In genomic region chr1:54696262-54696661, GRCh38 we compare ENCODE assay signal across 25 cellular contexts. TPM values are rescaled to one million over a fixed set of nuclear protein-coding genes. Genes with fewer than 3 reads are reported as not detected.
DNase-seq lines count a peak whose midpoint lies in the region; ATAC-seq and TF ChIP-seq lines count a peak whose summit lies in the region.
"Had no signal": no experiment of that assay in that cellular context is flagged by ENCODE, and none has a peak within 500 bp of the region (broad histone marks: within the 10 kb centered on the region; RNA-seq: fewer than 3 reads in every experiment).

No MANE protein-coding gene starts in this region.

- intact Hi-C loops in activated T-helper 1 cell treated with anti-CD3 and anti-CD28 coated beads, Interleukin-12 subunit alpha, Interleukin-12 subunit beta, Interleukin-2, Interleukin-4 antibody, amounts not matched to agents 30 ng/mL and 10 ng/mL and 1 ng/mL, durations not matched to agents 14 hours and 24 hours and 36 hours (cut with micrococcal nuclease) = no loop called here

- no peak overlapping the region for H3K27ac ChIP-seq in HEK293 (ENCODE audit: extremely low read depth, low read depth, low read length)
- H3K27ac ChIP-seq: BLaER1 had no signal

- POLR2A ChIA-PET in HEK293 (lab: Yijun Ruan, JAX) (no interaction called here), HEK293T (lab: Yijun Ruan, JAX) (interaction anchor here (0.6 kb wide), 1 partner anchor 19 kb away, joined by 3 read pairs; the partner anchor contains the start of gene TTC4)
- POLR2A ChIA-PET in activated CD4-positive, alpha-beta memory T cell treated with anti-CD3 and anti-CD28 coated beads, Interleukin-2, amount 10 ng/mL, durations not matched to agents 7 days and 5 days (lab: Charles Lee) = interaction anchor here (0.7 kb wide), 1 partner anchor 281 kb away, joined by 3 read pairs; no protein-coding TSS in a partner anchor

- H3K4me1 Mint-ChIP-seq in stimulated activated effector memory CD8-positive, alpha-beta T cell treated with anti-CD3 and anti-CD28 coated beads, Interleukin-12 subunit alpha, Interleukin-12 subunit beta, amount 100 ng/mL, for 72 hours = no peaks in the 10 kb centered on the region
- H3K4me1 Mint-ChIP-seq in activated CD4-positive, alpha-beta memory T cell treated with anti-CD3 and anti-CD28 coated beads, Interleukin-2, amount 10 ng/mL, durations not matched to agents 7 days and 5 days = no peaks in the 10 kb centered on the region
- no peaks in the 10 kb centered on the region for H3K4me1 Mint-ChIP-seq in activated T-helper 1 cell treated with anti-CD3 and anti-CD28 coated beads, Interleukin-12 subunit alpha, Interleukin-12 subunit beta, Interleukin-2, Interleukin-4 antibody, amounts not matched to agents 30 ng/mL and 10 ng/mL and 1 ng/mL, durations not matched to agents 14 hours and 24 hours and 36 hours (ENCODE audit: low read depth)
- H3K4me1 Mint-ChIP-seq: CD14-positive monocyte; CD4-positive, CD25-positive, alpha-beta regulatory T cell; CD8-positive, alpha-beta memory T cell had no signal

- H3K4me1 ChIP-seq in HEK293 (ENCODE audit: control insufficient read depth, insufficient read depth, low read length) = no peaks in the 10 kb centered on the region
- H3K4me1 ChIP-seq: BE2C, BLaER1 had no signal

- DNase-seq in HEK293T (ENCODE audit: extremely low spot score) = no peak
- no peak for DNase-seq in stimulated activated effector memory CD8-positive, alpha-beta T cell treated with anti-CD3 and anti-CD28 coated beads, Interleukin-12 subunit alpha, Interleukin-12 subunit beta, amount 100 ng/mL, for 72 hours (ENCODE audit: low spot score in 2 of 2)
- DNase-seq in activated CD4-positive, alpha-beta memory T cell treated with anti-CD3 and anti-CD28 coated beads, Interleukin-2, amount 10 ng/mL, durations not matched to agents 7 days and 5 days = no peak
- DNase-seq in activated T-helper 1 cell treated with anti-CD3 and anti-CD28 coated beads, Interleukin-12 subunit alpha, Interleukin-12 subunit beta, Interleukin-2, Interleukin-4 antibody, amounts not matched to agents 30 ng/mL and 10 ng/mL and 1 ng/mL, durations not matched to agents 14 hours and 24 hours and 36 hours (ENCODE audit: low spot score) = no peak
- DNase-seq: 8988T; ACHN; BE2C; C1 segment of cervical spinal cord; CD4-positive, alpha-beta memory T cell; CD4-positive, CD25-positive, alpha-beta regulatory T cell; CD8-positive, alpha-beta memory T cell; COR-L47; DMS 273 treated with DMSO at 0.1 percent for 48 hours; DMS153; DMS53; DMS79; DND-41; GDM1 had no signal

- no peak for TF ChIP-seq CTCF in HEK293 (tag by site-specific recombination; IDR thresholded peaks at IDR 0.05)

- H3K4me3 Mint-ChIP-seq in stimulated activated effector memory CD8-positive, alpha-beta T cell treated with anti-CD3 and anti-CD28 coated beads, Interleukin-12 subunit alpha, Interleukin-12 subunit beta, amount 100 ng/mL, for 72 hours = no peak overlapping the region
- H3K4me3 Mint-ChIP-seq in activated CD4-positive, alpha-beta memory T cell treated with anti-CD3 and anti-CD28 coated beads, Interleukin-2, amount 10 ng/mL, durations not matched to agents 7 days and 5 days = no peak overlapping the region
- H3K4me3 Mint-ChIP-seq in activated T-helper 1 cell treated with anti-CD3 and anti-CD28 coated beads, Interleukin-12 subunit alpha, Interleukin-12 subunit beta, Interleukin-2, Interleukin-4 antibody, amounts not matched to agents 30 ng/mL and 10 ng/mL and 1 ng/mL, durations not matched to agents 14 hours and 24 hours and 36 hours = no peak overlapping the region
- H3K4me3 Mint-ChIP-seq: CD14-positive monocyte; CD4-positive, alpha-beta memory T cell; CD4-positive, CD25-positive, alpha-beta regulatory T cell; CD8-positive, alpha-beta memory T cell had no signal

- no peak overlapping the region for H3K27ac Mint-ChIP-seq in stimulated activated effector memory CD8-positive, alpha-beta T cell treated with anti-CD3 and anti-CD28 coated beads, Interleukin-12 subunit alpha, Interleukin-12 subunit beta, amount 100 ng/mL, for 72 hours
- H3K27ac Mint-ChIP-seq in activated CD4-positive, alpha-beta memory T cell treated with anti-CD3 and anti-CD28 coated beads, Interleukin-2, amount 10 ng/mL, durations not matched to agents 7 days and 5 days = no peak overlapping the region
- no peak overlapping the region for H3K27ac Mint-ChIP-seq in activated T-helper 1 cell treated with anti-CD3 and anti-CD28 coated beads, Interleukin-12 subunit alpha, Interleukin-12 subunit beta, Interleukin-2, Interleukin-4 antibody, amounts not matched to agents 30 ng/mL and 10 ng/mL and 1 ng/mL, durations not matched to agents 14 hours and 24 hours and 36 hours
- H3K27ac Mint-ChIP-seq: CD14-positive monocyte; CD4-positive, CD25-positive, alpha-beta regulatory T cell had no signal

- H3K27me3 Mint-ChIP-seq in activated CD4-positive, alpha-beta memory T cell treated with anti-CD3 and anti-CD28 coated beads, Interleukin-2, amount 10 ng/mL, durations not matched to agents 7 days and 5 days = peaks cover 8% of the 10 kb centered on the region
- H3K27me3 Mint-ChIP-seq in activated T-helper 1 cell treated with anti-CD3 and anti-CD28 coated beads, Interleukin-12 subunit alpha, Interleukin-12 subunit beta, Interleukin-2, Interleukin-4 antibody, amounts not matched to agents 30 ng/mL and 10 ng/mL and 1 ng/mL, durations not matched to agents 14 hours and 24 hours and 36 hours (ENCODE audit: insufficient read depth) = no peaks in the 10 kb centered on the region

- no peaks in the 10 kb centered on the region for H3K36me3 ChIP-seq in HEK293 (ENCODE audit: control insufficient read depth in 2 of 2, insufficient read depth in 1 of 2, low read length in 2 of 2)
- H3K36me3 ChIP-seq: BE2C, BLaER1 had no signal

- CTCF ChIA-PET in HEK293 (lab: Yijun Ruan, JAX) = no interaction called here
- CTCF ChIA-PET in HEK293T (lab: Yijun Ruan, JAX) = no interaction called here
- CTCF ChIA-PET in activated CD4-positive, alpha-beta memory T cell treated with anti-CD3 and anti-CD28 coated beads, Interleukin-2, amount 10 ng/mL, durations not matched to agents 7 days and 5 days (lab: Charles Lee) = no interaction called here

- H3K9me3 Mint-ChIP-seq in stimulated activated effector memory CD8-positive, alpha-beta T cell treated with anti-CD3 and anti-CD28 coated beads, Interleukin-12 subunit alpha, Interleukin-12 subunit beta, amount 100 ng/mL, for 72 hours = no peaks in the 10 kb centered on the region
- no peaks in the 10 kb centered on the region for H3K9me3 Mint-ChIP-seq in activated CD4-positive, alpha-beta memory T cell treated with anti-CD3 and anti-CD28 coated beads, Interleukin-2, amount 10 ng/mL, durations not matched to agents 7 days and 5 days
- no peaks in the 10 kb centered on the region for H3K9me3 Mint-ChIP-seq in activated T-helper 1 cell treated with anti-CD3 and anti-CD28 coated beads, Interleukin-12 subunit alpha, Interleukin-12 subunit beta, Interleukin-2, Interleukin-4 antibody, amounts not matched to agents 30 ng/mL and 10 ng/mL and 1 ng/mL, durations not matched to agents 14 hours and 24 hours and 36 hours
- H3K9me3 Mint-ChIP-seq: CD14-positive monocyte; CD4-positive, alpha-beta memory T cell; CD4-positive, CD25-positive, alpha-beta regulatory T cell; CD8-positive, alpha-beta memory T cell had no signal

- no peak overlapping the region for H3K4me3 ChIP-seq in HEK293 (ENCODE audit: low read depth, low read length)
- H3K4me3 ChIP-seq: BLaER1, GM12878 had no signal

- ATAC-seq in stimulated activated effector memory CD8-positive, alpha-beta T cell treated with anti-CD3 and anti-CD28 coated beads, Interleukin-12 subunit alpha, Interleukin-12 subunit beta, amount 100 ng/mL, for 72 hours = peak; percentile 52
- ATAC-seq: GM12878 had no signal

- H3K9me3 ChIP-seq in HEK293 (ENCODE audit: control insufficient read depth, insufficient read depth, low read depth, low read length) = no peaks in the 10 kb centered on the region
- H3K9me3 ChIP-seq: BE2C, BLaER1 had no signal

- H3K36me3 Mint-ChIP-seq in stimulated activated effector memory CD8-positive, alpha-beta T cell treated with anti-CD3 and anti-CD28 coated beads, Interleukin-12 subunit alpha, Interleukin-12 subunit beta, amount 100 ng/mL, for 72 hours = no peaks in the 10 kb centered on the region
- H3K36me3 Mint-ChIP-seq in activated CD4-positive, alpha-beta memory T cell treated with anti-CD3 and anti-CD28 coated beads, Interleukin-2, amount 10 ng/mL, durations not matched to agents 7 days and 5 days (ENCODE audit: low read depth) = no peaks in the 10 kb centered on the region
- no peaks in the 10 kb centered on the region for H3K36me3 Mint-ChIP-seq in activated T-helper 1 cell treated with anti-CD3 and anti-CD28 coated beads, Interleukin-12 subunit alpha, Interleukin-12 subunit beta, Interleukin-2, Interleukin-4 antibody, amounts not matched to agents 30 ng/mL and 10 ng/mL and 1 ng/mL, durations not matched to agents 14 hours and 24 hours and 36 hours (ENCODE audit: low read depth)
- H3K36me3 Mint-ChIP-seq: CD14-positive monocyte; CD4-positive, alpha-beta memory T cell; CD4-positive, CD25-positive, alpha-beta regulatory T cell; CD8-positive, alpha-beta memory T cell had no signal

TF ChIP-seq in HEK293, 187 proteins besides CTCF, POLR2A, EP300 and RAD21 (continues in another document):
- TF ChIP-seq ZNF350 (tag by site-specific recombination; IDR thresholded peaks at IDR 0.05) = no peak

TF ChIP-seq in HEK293T, 16 proteins besides CTCF, POLR2A, EP300 and RAD21:
- TF ChIP-seq ZNF384 (IDR thresholded peaks at IDR 0.05) (0 out of 2 replicates have a peak, but pooled peaks have one; percentile 48), BHLHE40 (IDR thresholded peaks at IDR 0.05; ENCODE audit: borderline replicate concordance) (no peak), CTBP1 (IDR thresholded peaks at IDR 0.05; ENCODE audit: borderline replicate concordance) (no peak), L3MBTL2 (conservative IDR thresholded peaks at IDR 0.05) (no peak), FOXK2 (IDR thresholded peaks at IDR 0.05) (no peak), FOXM1 (IDR thresholded peaks at IDR 0.05; ENCODE audit: borderline replicate concordance) (no peak)

RNA-seq across cellular contexts. Expression of gene TTC4, which starts 19.4 kb away (rescaled TPM):
- total RNA-seq in activated CD4-positive, alpha-beta memory T cell treated with anti-CD3 and anti-CD28 coated beads, Interleukin-2, amount 10 ng/mL, durations not matched to agents 7 days and 5 days = 10 to 100 TPM; 17.6 to 20.6 TPM
- 43.7 TPM in 2 replicates for total RNA-seq in activated T-helper 1 cell treated with anti-CD3 and anti-CD28 coated beads, Interleukin-12 subunit alpha, Interleukin-12 subunit beta, Interleukin-2, Interleukin-4 antibody, amounts not matched to agents 30 ng/mL and 10 ng/mL and 1 ng/mL, durations not matched to agents 14 hours and 24 hours and 36 hours

RNA-seq across cellular contexts. Expression of gene MROH7, which starts 54.7 kb away (rescaled TPM):
- under 1 TPM; 0.05 to 0.23 TPM for total RNA-seq in activated CD4-positive, alpha-beta memory T cell treated with anti-CD3 and anti-CD28 coated beads, Interleukin-2, amount 10 ng/mL, durations not matched to agents 7 days and 5 days
- not detected in 2 replicates for total RNA-seq in activated T-helper 1 cell treated with anti-CD3 and anti-CD28 coated beads, Interleukin-12 subunit alpha, Interleukin-12 subunit beta, Interleukin-2, Interleukin-4 antibody, amounts not matched to agents 30 ng/mL and 10 ng/mL and 1 ng/mL, durations not matched to agents 14 hours and 24 hours and 36 hours
- total RNA-seq: A673; CD4-positive, CD25-positive, alpha-beta regulatory T cell; CD8-positive, alpha-beta memory T cell; Daoy; G401 had no signal
